In genomic region chr9:16726718-16727451, GRCh38 we compare ENCODE assay signal across 8 cellular contexts.
A peak's percentile ranks its signal among the peaks of the same experiment; 100 is the strongest.
DNase-seq lines count a peak whose midpoint lies in the region; ATAC-seq and TF ChIP-seq lines count a peak whose summit lies in the region.

No MANE protein-coding gene starts in this region.

- H3K9me3 ChIP-seq in colonic mucosa = no peaks in the 10 kb centered on the region

- H3K4me1 Mint-ChIP-seq in stimulated activated memory B cell treated with anti-CD40 and anti-IgM and Interleukin-4, amounts not matched to agents 10 μg/mL and 1 μg/mL and 100 μg/mL, for 72 hours = no peaks in the 10 kb centered on the region

- no peaks in the 10 kb centered on the region for H3K36me3 Mint-ChIP-seq in stimulated activated memory B cell treated with anti-CD40 and anti-IgM and Interleukin-4, amounts not matched to agents 10 μg/mL and 1 μg/mL and 100 μg/mL, for 72 hours

- peak; percentile 27 for ATAC-seq in stimulated activated memory B cell treated with anti-CD40 and anti-IgM and Interleukin-4, amounts not matched to agents 10 μg/mL and 1 μg/mL and 100 μg/mL, for 72 hours
- ATAC-seq in HG02610 (IDR thresholded peaks at IDR 0.05; ENCODE audit: unreplicated experiment) = no peak
- no peak for ATAC-seq in HG03196 (IDR thresholded peaks at IDR 0.05; ENCODE audit: unreplicated experiment)

- no peak for TF ChIP-seq CTCF in colonic mucosa (IDR thresholded peaks at IDR 0.05)

- no peaks in the 10 kb centered on the region for H3K4me1 ChIP-seq in colonic mucosa

- H3K27ac Mint-ChIP-seq in stimulated activated memory B cell treated with anti-CD40 and anti-IgM and Interleukin-4, amounts not matched to agents 10 μg/mL and 1 μg/mL and 100 μg/mL, for 72 hours = no peak overlapping the region

- no peaks in the 10 kb centered on the region for H3K9me3 Mint-ChIP-seq in stimulated activated memory B cell treated with anti-CD40 and anti-IgM and Interleukin-4, amounts not matched to agents 10 μg/mL and 1 μg/mL and 100 μg/mL, for 72 hours

- no peaks in the 10 kb centered on the region for H3K27me3 ChIP-seq in colonic mucosa

- peak overlapping the region; percentile 67 for H3K27ac ChIP-seq in colonic mucosa

- no peak overlapping the region for H3K4me3 Mint-ChIP-seq in stimulated activated memory B cell treated with anti-CD40 and anti-IgM and Interleukin-4, amounts not matched to agents 10 μg/mL and 1 μg/mL and 100 μg/mL, for 72 hours

- peaks cover 29% of the 10 kb centered on the region for H3K27me3 Mint-ChIP-seq in stimulated activated memory B cell treated with anti-CD40 and anti-IgM and Interleukin-4, amounts not matched to agents 10 μg/mL and 1 μg/mL and 100 μg/mL, for 72 hours

- no peaks in the 10 kb centered on the region for H3K36me3 ChIP-seq in colonic mucosa

- intact Hi-C loops in colonic mucosa (cut with DNase I) = no loop called here

- peak overlapping the region; percentile 12 to 69 for H3K9ac ChIP-seq in colonic mucosa (ENCODE audit: low read depth in 2 of 2, low read length in 2 of 2)

- peak; percentile 9 for DNase-seq in NCI-H2107 (lab: John Stamatoyannopoulos, UW)
- no peak for DNase-seq in NCI-H2107 treated with DMSO at 0.1 percent for 48 hours (lab: John Stamatoyannopoulos, UW; ENCODE audit: unreplicated experiment)
- DNase-seq in NCI-H526 treated with DMSO at 0.1 percent for 48 hours (lab: John Stamatoyannopoulos, UW) = peak; percentile 86
- peak; percentile 50 for DNase-seq in colonic mucosa
- peak; percentile 89 for DNase-seq in kidney glomerular epithelial cell (lab: John Stamatoyannopoulos, UW)

- peak overlapping the region; percentile 52 for H3K4me3 ChIP-seq in colonic mucosa
